In genomic region chr6:158560787-158561246, GRCh38 we compare ENCODE assay signal across 8 cellular contexts. TPM values are rescaled to one million over a fixed set of nuclear protein-coding genes. Genes with fewer than 3 reads are reported as not detected.
A peak's percentile ranks its signal among the peaks of the same experiment; 100 is the strongest.
DNase-seq lines count a peak whose midpoint lies in the region; ATAC-seq and TF ChIP-seq lines count a peak whose summit lies in the region.

No MANE protein-coding gene starts in this region.

- TF ChIP-seq RAD21 in HCT116 (IDR thresholded peaks at IDR 0.05; ENCODE audit: low read depth) = no peak

- H4K20me1 ChIP-seq in HCT116 (ENCODE audit: insufficient read depth) = 0 out of 2 replicates have a peak, but pooled peaks cover 4% of the 10 kb centered on the region

- CTCF ChIA-PET in BJ (lab: Yijun Ruan, JAX) (interaction anchor here (1.0 kb wide), 1 partner anchor 340 kb away, joined by 4 read pairs; no protein-coding TSS in a partner anchor), HCT116 (lab: Charles Lee) (no interaction called here), activated B cell treated with CpG ODN at 0.5 μM for 24 hours (lab: Charles Lee) (no interaction called here)

- no peaks in the 10 kb centered on the region for H3K9me2 ChIP-seq in HCT116 (ENCODE audit: insufficient read depth)

- H3K27me3 ChIP-seq in BJ (ENCODE audit: control insufficient read depth, insufficient read depth, low read length) (peaks cover 2% of the 10 kb centered on the region; the same call in 1 of the 2 replicates), HCT116 (ENCODE audit: insufficient read depth, low read length) (no peaks in the 10 kb centered on the region), gastroesophageal sphincter (peaks cover 7% of the 10 kb centered on the region), prostate gland (replicated peaks; ENCODE audit: insufficient read depth) (no peaks in the 10 kb centered on the region)

- H3K4me1 ChIP-seq in HCT116 (ENCODE audit: control insufficient read depth in 1 of 2, insufficient read depth in 2 of 2, low read length in 2 of 2) (peaks cover 6 to 23% of the 10 kb centered on the region in 2 experiments; a peak in 3 of 4 replicates), gastroesophageal sphincter (peaks cover 0 to 28% (median 13%) of the 10 kb centered on the region in 3 donors), prostate gland (replicated peaks) (peaks cover 8% of the 10 kb centered on the region)

- H3K4me3 Mint-ChIP-seq in activated B cell treated with CpG ODN at 0.5 μM for 24 hours = peak overlapping the region; percentile 91

- H3K27me3 Mint-ChIP-seq in activated B cell treated with CpG ODN at 0.5 μM for 24 hours = no peaks in the 10 kb centered on the region

- DNase-seq in BJ (ENCODE audit: low read depth) (no peak), HCT116 (ENCODE audit: low read depth, low spot score) (no peak), activated B cell treated with CpG ODN at 0.5 μM for 24 hours (peak; percentile 21), prostate gland (ENCODE audit: low spot score) (peak; percentile 14), cerebellar nuclear complex (lab: John Stamatoyannopoulos, UW) (no peak), A172 (ENCODE audit: low spot score) (no peak)

- intact Hi-C loops in HCT116 (cut with micrococcal nuclease) = no loop called here
- intact Hi-C loops in activated B cell treated with CpG ODN at 0.5 μM for 24 hours (cut with micrococcal nuclease) = loop anchor here (1.0 to 2.0 kb wide), 5 partner anchors 25 to 392 kb away; partner anchors contain the start of genes DYNLT1, GTF2H5 and SERAC1
- intact Hi-C loops in prostate gland (cut with DNase I) = loop anchor here (5.0 kb wide), 1 partner anchor 334 kb away; no protein-coding TSS in a partner anchor

- peaks cover 3% of the 10 kb centered on the region for H3K36me3 Mint-ChIP-seq in activated B cell treated with CpG ODN at 0.5 μM for 24 hours (ENCODE audit: low read depth)

- RAD21 ChIA-PET in HCT116 (lab: Charles Lee; ENCODE audit: low non-redundant PET in 1 of 2, low total read pairs in 2 of 2, uncharacterized antibody in 2 of 2, unreplicated experiment in 2 of 2) = no interaction called here

- peaks cover 26% of the 10 kb centered on the region for H3K4me1 Mint-ChIP-seq in activated B cell treated with CpG ODN at 0.5 μM for 24 hours

- peak overlapping the region; percentile 89 for H3K4me3 ChIP-seq in BJ (ENCODE audit: low read depth, low read length)
- peak overlapping the region; percentile 75 to 82 for H3K4me3 ChIP-seq in HCT116 (replicated peaks in 1 of 2; ENCODE audit: low read depth in 1 of 2, low read length in 2 of 2)
- peak overlapping the region; percentile 94 to 97 for H3K4me3 ChIP-seq in gastroesophageal sphincter
- H3K4me3 ChIP-seq in prostate gland = peak overlapping the region; percentile 83 to 97

- 17 to 25% methylated on average over 1 to 2 of the region's 21 CpGs for WGBS in gastroesophageal sphincter (ENCODE audit: low coverage in 1 of 2), 2 donors
- 5% methylated on average over 21 of the region's 21 CpGs for whole genome bisulfite sequencing in prostate gland

- no peak for ATAC-seq in HCT116
- no peak for ATAC-seq in activated B cell treated with CpG ODN at 0.5 μM for 24 hours (ENCODE audit: low read depth)
- ATAC-seq in gastroesophageal sphincter = no peak
- ATAC-seq in HG02588 (IDR thresholded peaks at IDR 0.05; ENCODE audit: unreplicated experiment) = no peak

- peak overlapping the region; percentile 93 for H3K9ac ChIP-seq in HCT116 (ENCODE audit: low read length)

- no peak for TF ChIP-seq EP300 in gastroesophageal sphincter (IDR thresholded peaks at IDR 0.05)

- peak overlapping the region; percentile 95 for H3K4me2 ChIP-seq in HCT116 (ENCODE audit: low read length)

- H3K27ac Mint-ChIP-seq in activated B cell treated with CpG ODN at 0.5 μM for 24 hours = peak overlapping the region; percentile 80

- H3K9me3 Mint-ChIP-seq in activated B cell treated with CpG ODN at 0.5 μM for 24 hours = no peaks in the 10 kb centered on the region

- TF ChIP-seq POLR2A in HCT116 (IDR thresholded peaks at IDR 0.05; ENCODE audit: borderline replicate concordance, extremely low read depth, insufficient read depth, insufficient read length) (no peak), gastroesophageal sphincter (IDR thresholded peaks at IDR 0.05) (no peak), prostate gland (IDR thresholded peaks at IDR 0.05) (no peak)

- H3K27ac ChIP-seq in HCT116 (ENCODE audit: low read depth, low read length) = peak overlapping the region; percentile 79
- H3K27ac ChIP-seq in gastroesophageal sphincter = peak overlapping the region in 3 of 4 donors; percentile 92 to 96 (median 92)
- H3K27ac ChIP-seq in prostate gland = peak overlapping the region; percentile 81 to 85

- BruUV-seq in HCT116 (replicated peaks; lab: Mats Ljungman, UMichigan) = no TSS peak

- H3K79me2 ChIP-seq in HCT116 (ENCODE audit: insufficient read depth, low read length) = peaks cover 55% of the 10 kb centered on the region

- H2AFZ ChIP-seq in HCT116 (ENCODE audit: low read depth, low read length, poor library complexity, severe bottlenecking) = no peak overlapping the region

- POLR2A ChIA-PET in BJ (lab: Charles Lee) (interaction anchor here (0.6 kb wide), 1 partner anchor 585 kb away, joined by 3 read pairs; no protein-coding TSS in a partner anchor), HCT116 (lab: Charles Lee) (no interaction called here), activated B cell treated with CpG ODN at 0.5 μM for 24 hours (lab: Charles Lee) (interaction anchor here (0.6 to 0.7 kb wide), 3 partner anchors 535 to 1181 kb away, joined by 3 read pairs; no protein-coding TSS in a partner anchor)

- no peak; the same call in 1 of the 2 replicates for TF ChIP-seq CTCF in BJ (IDR thresholded peaks at IDR 0.05; ENCODE audit: insufficient read depth, low read depth, low read length)
- no peak for TF ChIP-seq CTCF in HCT116 (IDR thresholded peaks at IDR 0.05 in 2 of 3, conservative IDR thresholded peaks at IDR 0.05 in 1 of 3; ENCODE audit: borderline replicate concordance in 1 of 3, insufficient read depth in 1 of 3, low read depth in 2 of 3, low read length in 2 of 3)
- no peak for TF ChIP-seq CTCF in activated B cell treated with CpG ODN at 0.5 μM for 24 hours (IDR thresholded peaks at IDR 0.05)
- TF ChIP-seq CTCF in gastroesophageal sphincter (IDR thresholded peaks at IDR 0.05) = peak in 1 of 4 experiments; percentile 1
- TF ChIP-seq CTCF in prostate gland (IDR thresholded peaks at IDR 0.05) = no peak

- H3K9me3 ChIP-seq in HCT116 (ENCODE audit: control insufficient read depth in 1 of 2, insufficient read depth in 1 of 2, low read depth in 1 of 2, low read length in 2 of 2) (no peaks in the 10 kb centered on the region), gastroesophageal sphincter (no peaks in the 10 kb centered on the region), prostate gland (no peaks in the 10 kb centered on the region)

- no peaks in the 10 kb centered on the region; the same call in 1 of the 2 replicates for H3K36me3 ChIP-seq in BJ (ENCODE audit: control insufficient read depth, insufficient read depth, low read length)
- no peaks in the 10 kb centered on the region for H3K36me3 ChIP-seq in HCT116 (ENCODE audit: control insufficient read depth in 1 of 2, insufficient read depth in 2 of 2, low read length in 2 of 2)
- no peaks in the 10 kb centered on the region for H3K36me3 ChIP-seq in gastroesophageal sphincter
- H3K36me3 ChIP-seq in prostate gland = no peaks in the 10 kb centered on the region

TF ChIP-seq in HCT116, 20 proteins besides CTCF, POLR2A, EP300 and RAD21 (continues in another document):
- TF ChIP-seq ELF1 (IDR thresholded peaks at IDR 0.05; ENCODE audit: borderline replicate concordance, low read depth) (no peak), YY1 (IDR thresholded peaks at IDR 0.05; ENCODE audit: extremely low read depth, insufficient replicate concordance, low read depth, low read length) (no peak), ZNF274 (IDR thresholded peaks at IDR 0.05; ENCODE audit: low read depth, low read length) (no peak), ATF3 (IDR thresholded peaks at IDR 0.05) (no peak), JUND (IDR thresholded peaks at IDR 0.05) (no peak), SRF (IDR thresholded peaks at IDR 0.05; ENCODE audit: low read depth) (no peak), CBX3 (IDR thresholded peaks at IDR 0.05; ENCODE audit: low read depth) (no peak), REST (IDR thresholded peaks at IDR 0.05; ENCODE audit: low read depth) (no peak), CEBPB (IDR thresholded peaks at IDR 0.05; ENCODE audit: low read depth) (no peak), SIN3A (IDR thresholded peaks at IDR 0.05; ENCODE audit: low read depth) (no peak)

RNA-seq across cellular contexts. Expression of gene TMEM181, which starts 0.9 kb away (rescaled TPM):
- 20.6 and 30.6 TPM in 2 replicates for polyA plus RNA-seq in BJ (2011; rRNA removed)
- 12.3 and 17.0 TPM in 2 replicates for polyA minus RNA-seq in BJ (2011; rRNA and poly(A)+ RNA removed)
- 34.4 TPM for total RNA-seq in HCT116 (2021; ENCODE audit: unreplicated experiment)
- 10.0 and 12.8 TPM in 2 replicates for polyA plus RNA-seq in HCT116 (2012)
- 7.1 and 8.8 TPM in 2 replicates for total RNA-seq in activated B cell treated with CpG ODN at 0.5 μM for 24 hours
- total RNA-seq in gastroesophageal sphincter = 10 to 100 TPM; 26.8 to 38.3 (median 29.3) TPM
- total RNA-seq in prostate gland = 10 to 100 TPM; 26.0 to 67.9 TPM
- 24.1 and 25.5 TPM in 2 replicates for total RNA-seq in A172 (2014; rRNA removed; shearing (Covaris generic))

Comparison
In these comparisons a context has a peak if more than half of its experiments do, and no peak if none do; other contexts are left out.
1. DNase-seq: peak in activated B cell treated with CpG ODN at 0.5 μM for 24 hours (single experiment) and prostate gland (single experiment); none in BJ (single experiment), HCT116 (single experiment), cerebellar nuclear complex (0 of 2) and A172 (single experiment).
2. Peak in every context shown above with its lines, with median percentiles within 50 percentile points of each other: H3K4me3 ChIP-seq and H3K27ac ChIP-seq.